ENCODE assay signal across 1 cellular context in the genomic region with DNA sequence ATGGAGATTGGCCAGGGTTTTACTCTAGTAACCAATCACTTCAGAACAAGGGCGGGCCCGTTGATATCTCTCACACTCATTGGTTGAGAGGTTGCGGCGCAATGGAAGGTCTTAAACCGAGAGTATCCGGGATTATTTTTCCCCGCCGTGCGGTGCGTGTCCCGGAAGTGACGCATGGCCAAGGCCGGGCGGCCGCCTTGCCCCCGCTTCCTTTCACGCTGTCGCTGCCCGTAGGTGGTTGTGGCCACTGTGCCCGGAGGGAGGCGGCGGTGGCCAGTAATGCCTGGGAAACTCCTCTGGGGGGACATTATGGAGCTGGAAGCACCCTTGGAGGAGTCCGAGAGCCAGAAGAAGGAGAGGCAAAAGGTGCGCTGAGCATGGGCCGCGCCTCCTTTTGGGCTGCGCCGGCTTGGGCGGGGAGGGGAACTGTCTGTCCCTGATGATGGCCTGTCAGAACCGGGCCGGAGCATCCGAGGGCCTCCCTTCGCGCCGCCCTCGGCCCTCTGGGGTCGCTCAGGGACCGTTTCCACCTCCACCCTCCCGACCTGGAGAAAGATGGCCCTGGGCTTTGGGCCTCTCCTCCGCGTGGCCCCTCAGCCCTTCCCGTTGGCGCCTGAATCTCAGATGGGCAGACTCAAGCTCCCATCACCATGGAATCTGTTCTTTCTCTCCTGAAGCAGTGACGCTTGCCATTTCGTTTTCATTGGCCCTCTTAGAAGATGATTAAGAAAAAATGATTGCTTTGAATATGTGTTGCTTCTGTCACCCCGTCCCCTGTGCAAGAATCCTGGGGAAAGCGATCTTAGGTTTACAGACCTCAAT.
TF ChIP-seq lines count a peak whose summit lies in the region.

A gene with protein sequence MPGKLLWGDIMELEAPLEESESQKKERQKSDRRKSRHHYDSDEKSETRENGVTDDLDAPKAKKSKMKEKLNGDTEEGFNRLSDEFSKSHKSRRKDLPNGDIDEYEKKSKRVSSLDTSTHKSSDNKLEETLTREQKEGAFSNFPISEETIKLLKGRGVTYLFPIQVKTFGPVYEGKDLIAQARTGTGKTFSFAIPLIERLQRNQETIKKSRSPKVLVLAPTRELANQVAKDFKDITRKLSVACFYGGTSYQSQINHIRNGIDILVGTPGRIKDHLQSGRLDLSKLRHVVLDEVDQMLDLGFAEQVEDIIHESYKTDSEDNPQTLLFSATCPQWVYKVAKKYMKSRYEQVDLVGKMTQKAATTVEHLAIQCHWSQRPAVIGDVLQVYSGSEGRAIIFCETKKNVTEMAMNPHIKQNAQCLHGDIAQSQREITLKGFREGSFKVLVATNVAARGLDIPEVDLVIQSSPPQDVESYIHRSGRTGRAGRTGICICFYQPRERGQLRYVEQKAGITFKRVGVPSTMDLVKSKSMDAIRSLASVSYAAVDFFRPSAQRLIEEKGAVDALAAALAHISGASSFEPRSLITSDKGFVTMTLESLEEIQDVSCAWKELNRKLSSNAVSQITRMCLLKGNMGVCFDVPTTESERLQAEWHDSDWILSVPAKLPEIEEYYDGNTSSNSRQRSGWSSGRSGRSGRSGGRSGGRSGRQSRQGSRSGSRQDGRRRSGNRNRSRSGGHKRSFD (plus strand): TSS at position 210 of the 822 bp plus-strand sequence. CDS start 70 bp downstream, at position 280.

TF ChIP-seq in HEK293, 187 proteins besides CTCF, POLR2A, EP300 and RAD21 (continued from another document):
- TF ChIP-seq, protein P1, sequence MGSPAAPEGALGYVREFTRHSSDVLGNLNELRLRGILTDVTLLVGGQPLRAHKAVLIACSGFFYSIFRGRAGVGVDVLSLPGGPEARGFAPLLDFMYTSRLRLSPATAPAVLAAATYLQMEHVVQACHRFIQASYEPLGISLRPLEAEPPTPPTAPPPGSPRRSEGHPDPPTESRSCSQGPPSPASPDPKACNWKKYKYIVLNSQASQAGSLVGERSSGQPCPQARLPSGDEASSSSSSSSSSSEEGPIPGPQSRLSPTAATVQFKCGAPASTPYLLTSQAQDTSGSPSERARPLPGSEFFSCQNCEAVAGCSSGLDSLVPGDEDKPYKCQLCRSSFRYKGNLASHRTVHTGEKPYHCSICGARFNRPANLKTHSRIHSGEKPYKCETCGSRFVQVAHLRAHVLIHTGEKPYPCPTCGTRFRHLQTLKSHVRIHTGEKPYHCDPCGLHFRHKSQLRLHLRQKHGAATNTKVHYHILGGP (tag by site-specific recombination; IDR thresholded peaks at IDR 0.05): no peak
- TF ChIP-seq YY2 (tag by site-specific recombination; IDR thresholded peaks at IDR 0.05) (0 out of 2 replicates have a peak, but pooled peaks have one; percentile 29), ZNF629 (tag by site-specific recombination; IDR thresholded peaks at IDR 0.05) (peak; percentile 91), ZBTB7A (tag by site-specific recombination; IDR thresholded peaks at IDR 0.05; ENCODE audit: low read depth) (peak; percentile 66; the same call in 1 of the 2 replicates), SETDB1 (IDR thresholded peaks at IDR 0.05; ENCODE audit: insufficient read length, low read length) (peak; percentile 9), ZFP41 (tag by site-specific recombination; IDR thresholded peaks at IDR 0.05; ENCODE audit: borderline replicate concordance) (no peak), SP3 (tag by site-specific recombination; IDR thresholded peaks at IDR 0.05) (peak; percentile 74), ZNF2 (tag by site-specific recombination; IDR thresholded peaks at IDR 0.05) (peak; percentile 71), ZNF670 (tag by site-specific recombination; IDR thresholded peaks at IDR 0.05; ENCODE audit: low read depth) (no peak), KLF8 (tag by site-specific recombination; IDR thresholded peaks at IDR 0.05) (peak; percentile 68), ZNF175 (tag by site-specific recombination; IDR thresholded peaks at IDR 0.05) (no peak), SP7 (tag by site-specific recombination; IDR thresholded peaks at IDR 0.05) (peak; percentile 42), WT1 (tag by site-specific recombination; IDR thresholded peaks at IDR 0.05) (peak; percentile 65), TRIM28 (IDR thresholded peaks at IDR 0.05; ENCODE audit: borderline replicate concordance, low read length) (peak; percentile 81; the same call in 1 of the 2 replicates), ZFP37 (tag by site-specific recombination; IDR thresholded peaks at IDR 0.05) (peak; percentile 89), ZNF239 (tag by site-specific recombination; IDR thresholded peaks at IDR 0.05) (no peak), ZNF843 (tag by site-specific recombination; IDR thresholded peaks at IDR 0.05) (no peak; the same call in 1 of the 2 replicates), ZNF155 (tag by site-specific recombination; IDR thresholded peaks at IDR 0.05) (no peak), KLF9 (tag by site-specific recombination; IDR thresholded peaks at IDR 0.05; ENCODE audit: low read depth) (peak; percentile 82), OSR2 (tag by site-specific recombination; IDR thresholded peaks at IDR 0.05) (no peak), ZBTB8A (tag by site-specific recombination; IDR thresholded peaks at IDR 0.05) (peak; percentile 99), ZNF174 (tag by site-specific recombination; IDR thresholded peaks at IDR 0.05) (no peak), REPIN1 (tag by site-specific recombination; IDR thresholded peaks at IDR 0.05; ENCODE audit: low read depth) (0 out of 2 replicates have a peak, but pooled peaks have one; percentile 44), GLIS2 (tag by site-specific recombination; IDR thresholded peaks at IDR 0.05) (peak; percentile 31), ZNF747 (tag by site-specific recombination; IDR thresholded peaks at IDR 0.05) (no peak), ZNF658 (tag by site-specific recombination; IDR thresholded peaks at IDR 0.05) (no peak), BCL11A (tag by site-specific recombination; IDR thresholded peaks at IDR 0.05; ENCODE audit: low read depth) (0 out of 2 replicates have a peak, but pooled peaks have one; percentile 29)
- TF ChIP-seq, protein P2, sequence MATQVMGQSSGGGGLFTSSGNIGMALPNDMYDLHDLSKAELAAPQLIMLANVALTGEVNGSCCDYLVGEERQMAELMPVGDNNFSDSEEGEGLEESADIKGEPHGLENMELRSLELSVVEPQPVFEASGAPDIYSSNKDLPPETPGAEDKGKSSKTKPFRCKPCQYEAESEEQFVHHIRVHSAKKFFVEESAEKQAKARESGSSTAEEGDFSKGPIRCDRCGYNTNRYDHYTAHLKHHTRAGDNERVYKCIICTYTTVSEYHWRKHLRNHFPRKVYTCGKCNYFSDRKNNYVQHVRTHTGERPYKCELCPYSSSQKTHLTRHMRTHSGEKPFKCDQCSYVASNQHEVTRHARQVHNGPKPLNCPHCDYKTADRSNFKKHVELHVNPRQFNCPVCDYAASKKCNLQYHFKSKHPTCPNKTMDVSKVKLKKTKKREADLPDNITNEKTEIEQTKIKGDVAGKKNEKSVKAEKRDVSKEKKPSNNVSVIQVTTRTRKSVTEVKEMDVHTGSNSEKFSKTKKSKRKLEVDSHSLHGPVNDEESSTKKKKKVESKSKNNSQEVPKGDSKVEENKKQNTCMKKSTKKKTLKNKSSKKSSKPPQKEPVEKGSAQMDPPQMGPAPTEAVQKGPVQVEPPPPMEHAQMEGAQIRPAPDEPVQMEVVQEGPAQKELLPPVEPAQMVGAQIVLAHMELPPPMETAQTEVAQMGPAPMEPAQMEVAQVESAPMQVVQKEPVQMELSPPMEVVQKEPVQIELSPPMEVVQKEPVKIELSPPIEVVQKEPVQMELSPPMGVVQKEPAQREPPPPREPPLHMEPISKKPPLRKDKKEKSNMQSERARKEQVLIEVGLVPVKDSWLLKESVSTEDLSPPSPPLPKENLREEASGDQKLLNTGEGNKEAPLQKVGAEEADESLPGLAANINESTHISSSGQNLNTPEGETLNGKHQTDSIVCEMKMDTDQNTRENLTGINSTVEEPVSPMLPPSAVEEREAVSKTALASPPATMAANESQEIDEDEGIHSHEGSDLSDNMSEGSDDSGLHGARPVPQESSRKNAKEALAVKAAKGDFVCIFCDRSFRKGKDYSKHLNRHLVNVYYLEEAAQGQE (tag by site-specific recombination; IDR thresholded peaks at IDR 0.05): peak; percentile 54; the same call in 1 of the 2 replicates
- TF ChIP-seq, protein P3, sequence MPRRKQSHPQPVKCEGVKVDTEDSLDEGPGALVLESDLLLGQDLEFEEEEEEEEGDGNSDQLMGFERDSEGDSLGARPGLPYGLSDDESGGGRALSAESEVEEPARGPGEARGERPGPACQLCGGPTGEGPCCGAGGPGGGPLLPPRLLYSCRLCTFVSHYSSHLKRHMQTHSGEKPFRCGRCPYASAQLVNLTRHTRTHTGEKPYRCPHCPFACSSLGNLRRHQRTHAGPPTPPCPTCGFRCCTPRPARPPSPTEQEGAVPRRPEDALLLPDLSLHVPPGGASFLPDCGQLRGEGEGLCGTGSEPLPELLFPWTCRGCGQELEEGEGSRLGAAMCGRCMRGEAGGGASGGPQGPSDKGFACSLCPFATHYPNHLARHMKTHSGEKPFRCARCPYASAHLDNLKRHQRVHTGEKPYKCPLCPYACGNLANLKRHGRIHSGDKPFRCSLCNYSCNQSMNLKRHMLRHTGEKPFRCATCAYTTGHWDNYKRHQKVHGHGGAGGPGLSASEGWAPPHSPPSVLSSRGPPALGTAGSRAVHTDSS (tag by site-specific recombination; IDR thresholded peaks at IDR 0.05): no peak
- TF ChIP-seq, protein P4, sequence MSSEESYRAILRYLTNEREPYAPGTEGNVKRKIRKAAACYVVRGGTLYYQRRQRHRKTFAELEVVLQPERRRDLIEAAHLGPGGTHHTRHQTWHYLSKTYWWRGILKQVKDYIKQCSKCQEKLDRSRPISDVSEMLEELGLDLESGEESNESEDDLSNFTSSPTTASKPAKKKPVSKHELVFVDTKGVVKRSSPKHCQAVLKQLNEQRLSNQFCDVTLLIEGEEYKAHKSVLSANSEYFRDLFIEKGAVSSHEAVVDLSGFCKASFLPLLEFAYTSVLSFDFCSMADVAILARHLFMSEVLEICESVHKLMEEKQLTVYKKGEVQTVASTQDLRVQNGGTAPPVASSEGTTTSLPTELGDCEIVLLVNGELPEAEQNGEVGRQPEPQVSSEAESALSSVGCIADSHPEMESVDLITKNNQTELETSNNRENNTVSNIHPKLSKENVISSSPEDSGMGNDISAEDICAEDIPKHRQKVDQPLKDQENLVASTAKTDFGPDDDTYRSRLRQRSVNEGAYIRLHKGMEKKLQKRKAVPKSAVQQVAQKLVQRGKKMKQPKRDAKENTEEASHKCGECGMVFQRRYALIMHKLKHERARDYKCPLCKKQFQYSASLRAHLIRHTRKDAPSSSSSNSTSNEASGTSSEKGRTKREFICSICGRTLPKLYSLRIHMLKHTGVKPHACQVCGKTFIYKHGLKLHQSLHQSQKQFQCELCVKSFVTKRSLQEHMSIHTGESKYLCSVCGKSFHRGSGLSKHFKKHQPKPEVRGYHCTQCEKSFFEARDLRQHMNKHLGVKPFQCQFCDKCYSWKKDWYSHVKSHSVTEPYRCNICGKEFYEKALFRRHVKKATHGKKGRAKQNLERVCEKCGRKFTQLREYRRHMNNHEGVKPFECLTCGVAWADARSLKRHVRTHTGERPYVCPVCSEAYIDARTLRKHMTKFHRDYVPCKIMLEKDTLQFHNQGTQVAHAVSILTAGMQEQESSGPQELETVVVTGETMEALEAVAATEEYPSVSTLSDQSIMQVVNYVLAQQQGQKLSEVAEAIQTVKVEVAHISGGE (tag by site-specific recombination; conservative IDR thresholded peaks at IDR 0.05; ENCODE audit: low read depth): peak; percentile 86
